In the genomic region with DNA sequence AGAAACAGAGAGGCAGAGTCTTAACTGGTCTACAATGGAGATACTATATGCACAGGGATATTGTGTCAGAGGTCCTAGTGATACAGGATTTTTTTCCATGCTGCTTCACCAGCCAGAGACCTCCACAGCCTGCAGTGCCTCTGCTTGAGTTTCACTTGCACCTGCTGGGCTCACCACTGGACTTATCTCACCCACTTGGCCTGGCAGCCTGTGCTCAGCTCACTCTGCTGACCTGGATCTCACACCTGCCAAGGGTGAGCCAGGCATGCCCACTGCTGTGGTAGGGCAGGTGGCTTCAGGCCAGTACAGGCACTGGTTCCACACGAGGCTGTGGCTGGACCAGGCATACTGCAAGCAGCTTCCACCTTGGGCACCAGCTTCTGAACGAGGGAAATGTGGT, we compare ENCODE assay signal across 28 cellular contexts. TPM values are rescaled to one million over a fixed set of nuclear protein-coding genes. Genes with fewer than 3 reads are reported as not detected.
"Had no signal": no experiment of that assay in that cellular context is flagged by ENCODE, and none has a peak within 500 bp of the region (broad histone marks: within the 10 kb centered on the region; RNA-seq: fewer than 3 reads in every experiment).

No MANE protein-coding gene starts in this region.

- DNase-seq: effector CD4-positive, alpha-beta T cell; endodermal cell; erythroblast; heart left ventricle; hippocampal formation; kidney glomerular epithelial cell; mammary epithelial cell; naive thymus-derived CD8-positive, alpha-beta T cell; sigmoid colon; stimulated activated CD4-positive, alpha-beta T cell treated with anti-CD3 and anti-CD28 coated beads, Interleukin-2, amount 100 ng/mL, for 24 hours; stimulated activated naive CD8-positive, alpha-beta T cell treated with anti-CD3 and anti-CD28 coated beads, Interleukin-15, Interleukin-2, amounts not matched to agents 100 U/mL and 50 U/mL, for 24 hours; thyroid gland; upper lobe of left lung had no signal

- H3K9me3 ChIP-seq: heart left ventricle, right atrium auricular region, sigmoid colon, suprapubic skin, thyroid gland, upper lobe of left lung, vagina had no signal

- H3K27ac ChIP-seq: coronary artery, heart left ventricle, right atrium auricular region, sigmoid colon, skin epidermis, suprapubic skin, thyroid gland, upper lobe of left lung, vagina had no signal

- FAIRE-seq: endothelial cell of umbilical vein, frontal cortex had no signal

- H3K27me3 ChIP-seq: right atrium auricular region, sigmoid colon, suprapubic skin, thyroid gland, upper lobe of left lung, vagina had no signal

- ATAC-seq: naive thymus-derived CD8-positive, alpha-beta T cell; stimulated activated naive CD8-positive, alpha-beta T cell treated with anti-CD3 and anti-CD28 coated beads, Interleukin-15, Interleukin-2, amounts not matched to agents 100 U/mL and 50 U/mL, for 24 hours had no signal

- H3K36me3 ChIP-seq: heart left ventricle, right atrium auricular region, sigmoid colon, thyroid gland, upper lobe of left lung, vagina had no signal

- H3K4me1 ChIP-seq: heart left ventricle, right atrium auricular region, sigmoid colon, suprapubic skin, thyroid gland, upper lobe of left lung, vagina had no signal

- H3K4me3 ChIP-seq: coronary artery, heart left ventricle, right atrium auricular region, sigmoid colon, skin epidermis, suprapubic skin, thyroid gland, upper lobe of left lung, vagina had no signal

RNA-seq across cellular contexts. Expression of a gene that starts 36.6 kb away (rescaled TPM):
- total RNA-seq: dermis microvascular lymphatic vessel endothelial cell; endodermal cell; endothelial cell of umbilical vein; fibroblast of lung; frontal cortex; glomerular endothelial cell; heart left ventricle; mesenteric fat pad; mononuclear cell; naive thymus-derived CD8-positive, alpha-beta T cell; osteocyte; posterior vena cava; right atrium auricular region had no signal
- polyA plus RNA-seq: endothelial cell of umbilical vein; fibroblast of lung; heart left ventricle; naive thymus-derived CD8-positive, alpha-beta T cell; neural cell; sigmoid colon had no signal
